Comparison of ENCODE assay signal across 24 cellular contexts in genomic region chr3:46261926-46262594, GRCh38. TPM values are rescaled to one million over a fixed set of nuclear protein-coding genes. Genes with fewer than 3 reads are reported as not detected.
DNase-seq lines count a peak whose midpoint lies in the region; ATAC-seq and TF ChIP-seq lines count a peak whose summit lies in the region.
"Had no signal": no experiment of that assay in that cellular context is flagged by ENCODE, and none has a peak within 500 bp of the region (broad histone marks: within the 10 kb centered on the region; RNA-seq: fewer than 3 reads in every experiment).

No MANE protein-coding gene starts in this region.

- H3K79me2 ChIP-seq in smooth muscle cell (ENCODE audit: low read depth): no peaks in the 10 kb centered on the region

- peak overlapping the region; percentile 42 for H3K4me3 Mint-ChIP-seq in activated CD4-positive, alpha-beta T cell treated with anti-CD3 and anti-CD28 coated beads, Interleukin-2, amount 10 ng/mL, durations not matched to agents 24 days and 14 days
- H3K4me3 Mint-ChIP-seq in T-helper 1 cell treated with Interleukin-12 subunit alpha and Interleukin-12 subunit beta and Interleukin-4 antibody, amounts not matched to agents 30 μg/mL and 1 μg/mL, for 36 hours: peak overlapping the region; percentile 23
- H3K4me3 Mint-ChIP-seq: dendritic cell treated with granulocyte-macrophage colony-stimulating factor and Interleukin-4, amounts not matched to agents 40 ng/mL and 50 ng/mL, for 4 days; stimulated activated naive CD8-positive, alpha-beta T cell treated with anti-CD3 and anti-CD28 coated beads, Interleukin-15, Interleukin-2, amounts not matched to agents 100 ng/mL and 50 ng/mL, for 24 hours had no signal

- H3K27ac ChIP-seq in smooth muscle cell (ENCODE audit: low read depth): no peak overlapping the region
- H3K27ac ChIP-seq: BLaER1 treated with 17β-estradiol and CSF1 and Interleukin-3, amounts not matched to agents 10 nM and 100 nM had no signal

- H3F3A ChIP-seq in smooth muscle cell (ENCODE audit: low read depth): no peaks in the 10 kb centered on the region

- H3K36me3 Mint-ChIP-seq in activated CD4-positive, alpha-beta T cell treated with anti-CD3 and anti-CD28 coated beads, Interleukin-2, amount 10 ng/mL, durations not matched to agents 24 days and 14 days (ENCODE audit: low read depth): peaks cover 12% of the 10 kb centered on the region
- peaks cover 29% of the 10 kb centered on the region for H3K36me3 Mint-ChIP-seq in T-helper 1 cell treated with Interleukin-12 subunit alpha and Interleukin-12 subunit beta and Interleukin-4 antibody, amounts not matched to agents 30 μg/mL and 1 μg/mL, for 36 hours (ENCODE audit: low read depth)

- no peak overlapping the region for H3K9ac ChIP-seq in smooth muscle cell (ENCODE audit: low read depth)
- H3K9ac ChIP-seq: BLaER1 treated with 17β-estradiol and CSF1 and Interleukin-3, amounts not matched to agents 10 nM and 100 nM had no signal

- no peak overlapping the region for H2AFZ ChIP-seq in smooth muscle cell (ENCODE audit: low read depth)

- no peaks in the 10 kb centered on the region for H3K9me3 ChIP-seq in smooth muscle cell (replicated peaks; ENCODE audit: low read depth)
- H3K9me3 ChIP-seq: mucosa of descending colon had no signal

- no peak for TF ChIP-seq CTCF in fibroblast of villous mesenchyme (IDR thresholded peaks at IDR 0.05; ENCODE audit: insufficient read depth, low read depth, low read length)
- no peak for TF ChIP-seq CTCF in smooth muscle cell (IDR thresholded peaks at IDR 0.05; ENCODE audit: borderline replicate concordance, insufficient read depth, poor library complexity, severe bottlenecking)

- DNase-seq in activated CD4-positive, alpha-beta T cell treated with anti-CD3 and anti-CD28 coated beads, Interleukin-2, amount 10 ng/mL, durations not matched to agents 24 days and 14 days: no peak
- DNase-seq in activated CD4-positive, alpha-beta T cell treated with anti-CD3 and anti-CD28 coated beads for 1 hour: no peak
- peak; percentile 14 for DNase-seq in EH (ENCODE audit: low read depth)
- peak; percentile 17 for DNase-seq in fibroblast of villous mesenchyme (ENCODE audit: low read depth)
- no peak for DNase-seq in smooth muscle cell (lab: John Stamatoyannopoulos, UW; ENCODE audit: unreplicated experiment)
- DNase-seq: activated naive CD4-positive, alpha-beta T cell treated with Interleukin-2 at 50 U/mL for 16 hours; DMS53; mucosa of descending colon; NCI-H187; NCI-H2227 treated with DMSO at 0.1 percent for 48 hours; NK-92 treated with Interleukin-12 subunit alpha and Interleukin-12 subunit beta, amount 100 ng/mL, for 24 hours; nucleus accumbens; RPMI8226; trophoblast cell had no signal

- no peak overlapping the region for H3K4me2 ChIP-seq in smooth muscle cell
- H3K4me2 ChIP-seq: BLaER1 treated with 17β-estradiol and CSF1 and Interleukin-3, amounts not matched to agents 10 nM and 100 nM had no signal

- ATAC-seq in HG02885 (IDR thresholded peaks at IDR 0.05; ENCODE audit: poor library complexity, unreplicated experiment): no peak
- ATAC-seq in HG03045 (IDR thresholded peaks at IDR 0.05; ENCODE audit: unreplicated experiment): no peak
- ATAC-seq: HepG2, left lobe of liver, mucosa of descending colon had no signal

- H3K27me3 ChIP-seq in smooth muscle cell (ENCODE audit: low read depth): no peaks in the 10 kb centered on the region
- H3K27me3 ChIP-seq: BLaER1 treated with 17β-estradiol and CSF1 and Interleukin-3, amounts not matched to agents 10 nM and 100 nM had no signal

- H3K4me3 ChIP-seq in fibroblast of villous mesenchyme (ENCODE audit: low read depth, low read length) (peak overlapping the region; percentile 9), smooth muscle cell (no peak overlapping the region)
- H3K4me3 ChIP-seq: BLaER1 treated with 17β-estradiol and CSF1 and Interleukin-3, amounts not matched to agents 10 nM and 100 nM; mucosa of descending colon had no signal

- H3K27me3 Mint-ChIP-seq in activated CD4-positive, alpha-beta T cell treated with anti-CD3 and anti-CD28 coated beads, Interleukin-2, amount 10 ng/mL, durations not matched to agents 24 days and 14 days: peaks cover 48% of the 10 kb centered on the region
- H3K27me3 Mint-ChIP-seq in T-helper 1 cell treated with Interleukin-12 subunit alpha and Interleukin-12 subunit beta and Interleukin-4 antibody, amounts not matched to agents 30 μg/mL and 1 μg/mL, for 36 hours (ENCODE audit: low read depth): peaks cover 11% of the 10 kb centered on the region
- H3K27me3 Mint-ChIP-seq: dendritic cell treated with granulocyte-macrophage colony-stimulating factor and Interleukin-4, amounts not matched to agents 40 ng/mL and 50 ng/mL, for 4 days had no signal

- no peaks in the 10 kb centered on the region for H3K36me3 ChIP-seq in smooth muscle cell (ENCODE audit: low read depth)

- intact Hi-C loops in activated CD4-positive, alpha-beta T cell treated with anti-CD3 and anti-CD28 coated beads, Interleukin-2, amount 10 ng/mL, durations not matched to agents 24 days and 14 days (cut with micrococcal nuclease): loop anchor here (10.0 kb wide), 1 partner anchor 47 kb away; no protein-coding TSS in a partner anchor

- H4K20me1 ChIP-seq in smooth muscle cell (ENCODE audit: low read depth): no peaks in the 10 kb centered on the region
- H4K20me1 ChIP-seq: BLaER1 treated with 17β-estradiol and CSF1 and Interleukin-3, amounts not matched to agents 10 nM and 100 nM had no signal

- no peaks in the 10 kb centered on the region for H3K4me1 ChIP-seq in smooth muscle cell (ENCODE audit: low read depth)

- 79% methylated on average over 5 of the region's 5 CpGs for WGBS in smooth muscle cell (ENCODE audit: low lambda C conversion rate)

- H3K9me3 Mint-ChIP-seq in activated CD4-positive, alpha-beta T cell treated with anti-CD3 and anti-CD28 coated beads, Interleukin-2, amount 10 ng/mL, durations not matched to agents 24 days and 14 days: peaks cover 30% of the 10 kb centered on the region
- peaks cover 31% of the 10 kb centered on the region for H3K9me3 Mint-ChIP-seq in T-helper 1 cell treated with Interleukin-12 subunit alpha and Interleukin-12 subunit beta and Interleukin-4 antibody, amounts not matched to agents 30 μg/mL and 1 μg/mL, for 36 hours

- H3K27ac Mint-ChIP-seq in activated CD4-positive, alpha-beta T cell treated with anti-CD3 and anti-CD28 coated beads, Interleukin-2, amount 10 ng/mL, durations not matched to agents 24 days and 14 days: peak overlapping the region; percentile 76
- H3K27ac Mint-ChIP-seq in T-helper 1 cell treated with Interleukin-12 subunit alpha and Interleukin-12 subunit beta and Interleukin-4 antibody, amounts not matched to agents 30 μg/mL and 1 μg/mL, for 36 hours: peak overlapping the region; percentile 21
- H3K27ac Mint-ChIP-seq: dendritic cell treated with granulocyte-macrophage colony-stimulating factor and Interleukin-4, amounts not matched to agents 40 ng/mL and 50 ng/mL, for 4 days; stimulated activated naive CD8-positive, alpha-beta T cell treated with anti-CD3 and anti-CD28 coated beads, Interleukin-15, Interleukin-2, amounts not matched to agents 100 ng/mL and 50 ng/mL, for 24 hours had no signal

- peaks cover 16% of the 10 kb centered on the region for H3K4me1 Mint-ChIP-seq in activated CD4-positive, alpha-beta T cell treated with anti-CD3 and anti-CD28 coated beads, Interleukin-2, amount 10 ng/mL, durations not matched to agents 24 days and 14 days
- peaks cover 34% of the 10 kb centered on the region for H3K4me1 Mint-ChIP-seq in T-helper 1 cell treated with Interleukin-12 subunit alpha and Interleukin-12 subunit beta and Interleukin-4 antibody, amounts not matched to agents 30 μg/mL and 1 μg/mL, for 36 hours (ENCODE audit: low read depth)

RNA-seq across cellular contexts. Expression of gene CCR3, which starts 19.8 kb away (rescaled TPM):
- total RNA-seq in activated CD4-positive, alpha-beta T cell treated with anti-CD3 and anti-CD28 coated beads, Interleukin-2, amount 10 ng/mL, durations not matched to agents 24 days and 14 days: not detected in 2 replicates
- total RNA-seq in fibroblast of villous mesenchyme (not detected in 2 replicates), smooth muscle cell (not detected in 2 replicates)
- polyA plus RNA-seq in smooth muscle cell: not detected in 2 replicates
- total RNA-seq: bronchial epithelial cell, epithelial cell of proximal tubule, HepG2, left lobe of liver had no signal
- polyA plus RNA-seq: HepG2 had no signal

RNA-seq across cellular contexts. Expression of gene CCR1, which starts 53.9 kb away (rescaled TPM):
- total RNA-seq in activated CD4-positive, alpha-beta T cell treated with anti-CD3 and anti-CD28 coated beads, Interleukin-2, amount 10 ng/mL, durations not matched to agents 24 days and 14 days: 5.9 and 6.7 TPM in 2 replicates
- under 0.01 and 0.32 TPM in 2 replicates for total RNA-seq in fibroblast of villous mesenchyme
- total RNA-seq in smooth muscle cell: 0.76 TPM in 1 of 2 replicates, not detected in the other
- polyA plus RNA-seq in smooth muscle cell: 0.19 TPM in 1 of 2 replicates, not detected in the other
- total RNA-seq: bronchial epithelial cell, epithelial cell of proximal tubule, HepG2 had no signal
- polyA plus RNA-seq: HepG2 had no signal

Comparison
In these comparisons a context has a peak if more than half of its experiments do, and no peak if none do; other contexts are left out.
1. DNase-seq: peak in EH (single experiment) and fibroblast of villous mesenchyme (single experiment); none in activated CD4-positive, alpha-beta T cell treated with anti-CD3 and anti-CD28 coated beads, Interleukin-2, amount 10 ng/mL, durations not matched to agents 24 days and 14 days (single experiment), activated CD4-positive, alpha-beta T cell treated with anti-CD3 and anti-CD28 coated beads for 1 hour (single experiment) and smooth muscle cell (single experiment).